8 cellular contexts compared by ENCODE assay signal in the genomic region with DNA sequence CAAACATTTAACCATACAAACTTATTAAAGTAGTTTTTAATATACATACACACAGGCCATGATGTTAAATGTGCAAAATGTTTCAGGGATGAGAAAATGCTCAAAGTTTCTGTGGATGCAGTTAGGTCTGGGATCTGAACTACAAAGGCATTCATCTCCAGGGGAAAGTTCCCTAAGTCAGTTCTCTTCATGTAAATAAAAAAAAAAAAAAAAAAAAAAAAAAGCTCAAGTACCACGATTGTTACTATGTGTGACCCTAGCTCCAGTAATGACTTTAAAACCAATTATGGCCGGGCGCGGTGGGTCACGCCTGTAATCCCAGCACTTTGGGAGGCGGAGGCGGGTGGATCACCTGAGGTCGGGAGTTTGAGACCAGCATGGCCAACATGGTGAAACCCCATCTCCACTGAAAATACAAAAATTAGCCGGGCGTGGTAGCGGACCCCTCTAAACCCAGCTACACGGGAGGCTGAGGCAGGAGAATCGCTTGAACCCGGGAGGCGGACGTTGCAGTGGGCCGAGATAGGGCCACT. TPM values are rescaled to one million over a fixed set of nuclear protein-coding genes. Genes with fewer than 3 reads are reported as not detected.
A peak's percentile ranks its signal among the peaks of the same experiment; 100 is the strongest.
DNase-seq lines count a peak whose midpoint lies in the region; ATAC-seq and TF ChIP-seq lines count a peak whose summit lies in the region.
"Not testable (repeated sequence)": the region's sequence is repeated elsewhere in the genome, so short reads cannot be mapped to it uniquely, and the experiment has no call there.

No MANE protein-coding gene starts in this region.

- ATAC-seq in CD8-positive, alpha-beta T cell; effector memory CD8-positive, alpha-beta T cell (replicated peaks): not testable (repeated sequence)

- H3K4me3 Mint-ChIP-seq in CD8-positive, alpha-beta T cell = peak overlapping the region; percentile 96
- peak overlapping the region in 3 of 4 donors; percentile 93 to 97 (median 96) for H3K4me3 Mint-ChIP-seq in IgD-negative memory B cell
- peak overlapping the region; percentile 95 for H3K4me3 Mint-ChIP-seq in T-helper 1 cell treated with Interleukin-12 subunit alpha and Interleukin-12 subunit beta and Interleukin-4 antibody, amounts not matched to agents 30 μg/mL and 1 μg/mL, for 36 hours
- peak overlapping the region; percentile 97 for H3K4me3 Mint-ChIP-seq in activated naive CD8-positive, alpha-beta T cell treated with anti-CD3 and anti-CD28 coated beads for 36 hours
- peak overlapping the region; percentile 91 to 98 for H3K4me3 Mint-ChIP-seq in effector memory CD8-positive, alpha-beta T cell
- peak overlapping the region; percentile 91 for H3K4me3 Mint-ChIP-seq in neural crest cell

- TF ChIP-seq POLR2A in tibial nerve (IDR thresholded peaks at IDR 0.05) = not testable (repeated sequence)

- peaks cover 52% of the 10 kb centered on the region for H3K36me3 Mint-ChIP-seq in CD8-positive, alpha-beta T cell
- not testable (repeated sequence) for H3K36me3 Mint-ChIP-seq in IgD-negative memory B cell; neural crest cell (ENCODE audit: low read depth)
- peaks cover 32% of the 10 kb centered on the region for H3K36me3 Mint-ChIP-seq in T-helper 1 cell treated with Interleukin-12 subunit alpha and Interleukin-12 subunit beta and Interleukin-4 antibody, amounts not matched to agents 30 μg/mL and 1 μg/mL, for 36 hours (ENCODE audit: low read depth)
- peaks cover 50% of the 10 kb centered on the region for H3K36me3 Mint-ChIP-seq in activated naive CD8-positive, alpha-beta T cell treated with anti-CD3 and anti-CD28 coated beads for 36 hours
- peaks cover 23% of the 10 kb centered on the region for H3K36me3 Mint-ChIP-seq in effector memory CD8-positive, alpha-beta T cell (ENCODE audit: insufficient read depth)

- not testable (repeated sequence) for TF ChIP-seq EP300 in tibial nerve (IDR thresholded peaks at IDR 0.05)

- H3K9me3 ChIP-seq in CD8-positive, alpha-beta T cell (ENCODE audit: low read length); iPS-18c (ENCODE audit: control insufficient read depth, insufficient read depth, low read length); tibial nerve: not testable (repeated sequence)

- H3K4me1 ChIP-seq in CD8-positive, alpha-beta T cell (ENCODE audit: insufficient read depth, low read length) = peaks cover 30% of the 10 kb centered on the region
- H3K4me1 ChIP-seq in tibial nerve = peaks cover 0 to 33% (median 17%) of the 10 kb centered on the region in 4 donors

- POLR2A ChIA-PET in CD8-positive, alpha-beta T cell (lab: Charles Lee) = interaction anchor here (0.6 kb wide), 1 partner anchor 30 kb away, joined by 3 read pairs; no protein-coding TSS in a partner anchor

- H3K4me1 Mint-ChIP-seq in CD8-positive, alpha-beta T cell (ENCODE audit: low read depth) = peaks cover 60% of the 10 kb centered on the region
- H3K4me1 Mint-ChIP-seq in IgD-negative memory B cell (peaks cover 18 to 41% (median 31%) of the 10 kb centered on the region in 3 donors), neural crest cell (peaks cover 33% of the 10 kb centered on the region)
- peaks cover 43% of the 10 kb centered on the region for H3K4me1 Mint-ChIP-seq in T-helper 1 cell treated with Interleukin-12 subunit alpha and Interleukin-12 subunit beta and Interleukin-4 antibody, amounts not matched to agents 30 μg/mL and 1 μg/mL, for 36 hours (ENCODE audit: low read depth)
- peaks cover 53% of the 10 kb centered on the region for H3K4me1 Mint-ChIP-seq in activated naive CD8-positive, alpha-beta T cell treated with anti-CD3 and anti-CD28 coated beads for 36 hours
- peaks cover 17 to 50% of the 10 kb centered on the region in 2 donors for H3K4me1 Mint-ChIP-seq in effector memory CD8-positive, alpha-beta T cell (ENCODE audit: low read depth in 2 of 2)

- H3K36me3 ChIP-seq in CD8-positive, alpha-beta T cell (ENCODE audit: insufficient read depth, low read length) = not testable (repeated sequence)
- H3K36me3 ChIP-seq in tibial nerve = peaks cover 0 to 39% (median 0%) of the 10 kb centered on the region in 3 donors

- 85 to 92% methylated on average over 17 of the region's 17 CpGs for WGBS in tibial nerve, 2 donors

- H3K27ac ChIP-seq in CD8-positive, alpha-beta T cell (ENCODE audit: low read depth, low read length); tibial nerve: not testable (repeated sequence)

- not testable (repeated sequence) for H3K27me3 Mint-ChIP-seq in CD8-positive, alpha-beta T cell (ENCODE audit: low read depth); IgD-negative memory B cell; T-helper 1 cell treated with Interleukin-12 subunit alpha and Interleukin-12 subunit beta and Interleukin-4 antibody, amounts not matched to agents 30 μg/mL and 1 μg/mL, for 36 hours (ENCODE audit: low read depth); activated naive CD8-positive, alpha-beta T cell treated with anti-CD3 and anti-CD28 coated beads for 36 hours; effector memory CD8-positive, alpha-beta T cell; neural crest cell (ENCODE audit: low read depth)

- CTCF ChIA-PET in CD8-positive, alpha-beta T cell (lab: Charles Lee) = interaction anchor here (0.7 to 2.0 kb wide), 8 partner anchors 8 to 50 kb away, joined by 3 to 6 read pairs (median 4); no protein-coding TSS in a partner anchor

- H3K27ac Mint-ChIP-seq in CD8-positive, alpha-beta T cell; neural crest cell (ENCODE audit: unreplicated experiment): not testable (repeated sequence)
- peak overlapping the region in 2 of 3 donors; percentile 78 to 97 for H3K27ac Mint-ChIP-seq in IgD-negative memory B cell
- peak overlapping the region; percentile 36 for H3K27ac Mint-ChIP-seq in T-helper 1 cell treated with Interleukin-12 subunit alpha and Interleukin-12 subunit beta and Interleukin-4 antibody, amounts not matched to agents 30 μg/mL and 1 μg/mL, for 36 hours
- peak overlapping the region; percentile 95 for H3K27ac Mint-ChIP-seq in activated naive CD8-positive, alpha-beta T cell treated with anti-CD3 and anti-CD28 coated beads for 36 hours
- H3K27ac Mint-ChIP-seq in effector memory CD8-positive, alpha-beta T cell = peak overlapping the region in 1 of 2 donors; percentile 98

- intact Hi-C loops in CD8-positive, alpha-beta T cell (cut with DNase I, micrococcal nuclease) = not testable (repeated sequence)

- not testable (repeated sequence) for H3K27me3 ChIP-seq in CD8-positive, alpha-beta T cell (ENCODE audit: insufficient read depth, low read length); tibial nerve

- DNase-seq in CD8-positive, alpha-beta T cell; activated naive CD8-positive, alpha-beta T cell treated with anti-CD3 and anti-CD28 coated beads for 36 hours; effector memory CD8-positive, alpha-beta T cell; neural crest cell (ENCODE audit: low read depth, low spot score); tibial nerve (ENCODE audit: low spot score in 2 of 2): not testable (repeated sequence)

- peak overlapping the region; percentile 95 for H3K4me3 ChIP-seq in CD8-positive, alpha-beta T cell (ENCODE audit: low read depth, low read length)
- H3K4me3 ChIP-seq in iPS-18c (ENCODE audit: insufficient read depth, low read depth, low read length) (peak overlapping the region; percentile 80; the same call in 1 of the 2 replicates), tibial nerve (peak overlapping the region in 3 of 4 donors; percentile 61 to 99 (median 97))

- not testable (repeated sequence) for H3K9me3 Mint-ChIP-seq in CD8-positive, alpha-beta T cell; IgD-negative memory B cell; T-helper 1 cell treated with Interleukin-12 subunit alpha and Interleukin-12 subunit beta and Interleukin-4 antibody, amounts not matched to agents 30 μg/mL and 1 μg/mL, for 36 hours; activated naive CD8-positive, alpha-beta T cell treated with anti-CD3 and anti-CD28 coated beads for 36 hours; effector memory CD8-positive, alpha-beta T cell; neural crest cell

- TF ChIP-seq CTCF in CD8-positive, alpha-beta T cell (IDR thresholded peaks at IDR 0.05); neural crest cell (conservative IDR thresholded peaks at IDR 0.05); tibial nerve (IDR thresholded peaks at IDR 0.05): not testable (repeated sequence)

RNA-seq across cellular contexts. Expression of a gene that starts 1.4 kb away (rescaled TPM):
- total RNA-seq in CD8-positive, alpha-beta T cell = 10 to 100 TPM; 14.2 to 17.1 TPM
- 15.4 TPM for polyA plus RNA-seq in IgD-negative memory B cell
- 10 to 100 TPM; 55.1 to 56.1 TPM for total RNA-seq in activated naive CD8-positive, alpha-beta T cell treated with anti-CD3 and anti-CD28 coated beads for 36 hours
- total RNA-seq in neural crest cell (32.5 and 36.2 TPM in 2 replicates), tibial nerve (10 to 100 TPM; 17.0 to 26.5 (median 19.5) TPM)

RNA-seq across cellular contexts. Expression of a gene that starts 1.5 kb away (rescaled TPM):
- total RNA-seq in CD8-positive, alpha-beta T cell = 10 to 100 TPM; 24.9 to 25.7 TPM
- polyA plus RNA-seq in IgD-negative memory B cell = 33.2 TPM
- total RNA-seq in activated naive CD8-positive, alpha-beta T cell treated with anti-CD3 and anti-CD28 coated beads for 36 hours = 10 to 100 TPM; 12.9 to 13.2 TPM
- total RNA-seq in neural crest cell = 9.7 and 9.8 TPM in 2 replicates
- 10 to 100 TPM in 3 of 4 donors, 1 to 10 TPM in 1; 9.4 to 17.7 (median 13.3) TPM for total RNA-seq in tibial nerve

RNA-seq across cellular contexts. Expression of a gene that starts 33.9 kb away (rescaled TPM):
- 1 to 10 TPM; 3.5 TPM for total RNA-seq in CD8-positive, alpha-beta T cell
- polyA plus RNA-seq in IgD-negative memory B cell = 3.6 TPM
- 1 to 10 TPM; 1.6 to 2.5 TPM for total RNA-seq in activated naive CD8-positive, alpha-beta T cell treated with anti-CD3 and anti-CD28 coated beads for 36 hours
- total RNA-seq in neural crest cell (5.0 and 5.1 TPM in 2 replicates), tibial nerve (1 to 10 TPM; 4.5 to 9.2 (median 8.9) TPM)

RNA-seq across cellular contexts. Expression of a gene that starts 38.8 kb away (rescaled TPM):
- total RNA-seq in CD8-positive, alpha-beta T cell = 1 to 10 TPM; 2.5 to 3.2 TPM
- polyA plus RNA-seq in IgD-negative memory B cell = 1.6 TPM
- total RNA-seq in activated naive CD8-positive, alpha-beta T cell treated with anti-CD3 and anti-CD28 coated beads for 36 hours = 1 to 10 TPM; 3.2 to 3.4 TPM
- total RNA-seq in neural crest cell (3.6 and 3.8 TPM in 2 replicates), tibial nerve (1 to 10 TPM in 3 of 4 donors, under 1 TPM in 1; 0.59 to 8.1 (median 3.8) TPM)
